ENCODE assay signal across 7 cellular contexts in genomic region chr9:38356851-38357250, GRCh38.
"Had no signal": no experiment of that assay in that cellular context is flagged by ENCODE, and none has a peak within 500 bp of the region (broad histone marks: within the 10 kb centered on the region; RNA-seq: fewer than 3 reads in every experiment).

No MANE protein-coding gene starts in this region.

- DNase-seq: H9, HCEC 1CT, IMR-90 had no signal

- H3K4me2 ChIP-seq: GM23338 had no signal

- H3K4me3 ChIP-seq: GM23338 had no signal

- FAIRE-seq: H1, H54, HTR-8/SVneo had no signal

- H2AFZ ChIP-seq: GM23338 had no signal

- ATAC-seq: GM23338 had no signal
